In genomic region chr4:154529737-154530136, GRCh38 we compare ENCODE assay signal across 16 cellular contexts. TPM values are rescaled to one million over a fixed set of nuclear protein-coding genes. Genes with fewer than 3 reads are reported as not detected.
"Had no signal": no experiment of that assay in that cellular context is flagged by ENCODE, and none has a peak within 500 bp of the region (broad histone marks: within the 10 kb centered on the region; RNA-seq: fewer than 3 reads in every experiment).

No MANE protein-coding gene starts in this region.

- H3K4me3 ChIP-seq: hepatocyte, SK-N-MC had no signal

- DNase-seq: activated CD4-positive, CD25-positive, alpha-beta regulatory T cell; activated effector memory CD4-positive, alpha-beta T cell treated with Interleukin-2 at 50 U/mL for 16 hours; amniotic stem cell; naive B cell; nucleus accumbens; stimulated activated CD4-positive, alpha-beta T cell treated with anti-CD3 and anti-CD28 coated beads, Interleukin-12 subunit alpha, Interleukin-12 subunit beta, amount 100 ng/mL, for 4 hours; stimulated activated CD4-positive, alpha-beta T cell treated with anti-CD3 and anti-CD28 coated beads, Interleukin-2, amount 100 ng/mL, for 48 hours; stimulated activated naive CD4-positive, alpha-beta T cell treated with Interleukin-2 at 50 U/mL for 16 hours had no signal

RNA-seq across cellular contexts. Expression of gene FGB, which starts 33.1 kb away (rescaled TPM):
- total RNA-seq: dermis microvascular lymphatic vessel endothelial cell, fibroblast of lung, lower leg skin, pulmonary artery endothelial cell, temporal lobe, urinary bladder had no signal

RNA-seq across cellular contexts. Expression of gene DCHS2, which starts 38.1 kb away (rescaled TPM):
- total RNA-seq: fibroblast of lung had no signal
